16 cellular contexts compared by ENCODE assay signal in the genomic region with DNA sequence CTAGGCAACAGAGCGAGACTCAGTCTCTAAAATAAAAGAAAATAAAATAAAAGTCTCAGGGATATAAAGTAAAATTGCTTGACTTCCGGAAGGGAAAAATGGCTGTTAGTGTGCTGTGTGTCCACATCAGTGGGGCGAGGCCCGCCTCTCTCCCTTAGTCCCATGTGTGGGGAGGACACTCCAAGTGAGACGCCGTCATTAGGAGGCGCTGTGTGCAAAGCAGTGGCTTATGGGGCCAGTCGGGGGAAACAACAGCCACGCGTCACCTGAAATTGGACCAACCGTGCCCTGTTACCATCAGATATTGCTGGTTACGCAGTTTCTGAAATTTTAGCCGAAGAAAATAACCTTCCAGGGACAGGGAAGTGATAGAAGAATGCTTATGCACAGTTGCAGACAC. TPM values are rescaled to one million over a fixed set of nuclear protein-coding genes. Genes with fewer than 3 reads are reported as not detected.
DNase-seq lines count a peak whose midpoint lies in the region; ATAC-seq, FAIRE-seq and TF ChIP-seq lines count a peak whose summit lies in the region.
"Had no signal": no experiment of that assay in that cellular context is flagged by ENCODE, and none has a peak within 500 bp of the region (broad histone marks: within the 10 kb centered on the region; RNA-seq: fewer than 3 reads in every experiment).

No MANE protein-coding gene starts in this region.

- H3K4me1 Mint-ChIP-seq in activated CD8-positive, alpha-beta T cell treated with anti-CD3 and anti-CD28 coated beads for 36 hours (ENCODE audit: low read depth), result no peaks in the 10 kb centered on the region
- H3K4me1 Mint-ChIP-seq: brain had no signal

- 88% methylated on average over 13 of the region's 13 CpGs for WGBS in HepG2 (ENCODE audit: low lambda C conversion rate)
- WGBS in right lobe of liver (ENCODE audit: insufficient coverage, low coverage, low lambda C conversion rate, missing lambda C conversion rate), result 93% methylated on average over 10 of the region's 13 CpGs
- WGBS in esophagus muscularis mucosa, result 85% methylated on average over 13 of the region's 13 CpGs

- H3K27me3 Mint-ChIP-seq in activated CD8-positive, alpha-beta T cell treated with anti-CD3 and anti-CD28 coated beads for 36 hours, result no peaks in the 10 kb centered on the region
- H3K27me3 Mint-ChIP-seq: brain; natural killer cell treated with Interleukin-12 subunit alpha and Interleukin-12 subunit beta and Interleukin-15 and Interleukin-18, amount 100 ng/mL, for 72 hours had no signal

- no peak for TF ChIP-seq POLR2A in HepG2 (IDR thresholded peaks at IDR 0.05; ENCODE audit: insufficient read depth in 1 of 2, low read depth in 2 of 2, low read length in 2 of 2)
- TF ChIP-seq POLR2A in right lobe of liver (IDR thresholded peaks at IDR 0.05), result no peak
- TF ChIP-seq POLR2A in erythroblast (IDR thresholded peaks at IDR 0.05; ENCODE audit: low read length), result no peak
- TF ChIP-seq POLR2A in esophagus muscularis mucosa (IDR thresholded peaks at IDR 0.05; ENCODE audit: low read depth), result no peak

- peaks cover 41% of the 10 kb centered on the region for H3K36me3 Mint-ChIP-seq in activated CD8-positive, alpha-beta T cell treated with anti-CD3 and anti-CD28 coated beads for 36 hours (ENCODE audit: low read depth)

- H3K27ac ChIP-seq in HepG2 (ENCODE audit: extremely low read length, insufficient read depth, low read length), result no peak overlapping the region
- no peak overlapping the region for H3K27ac ChIP-seq in right lobe of liver
- H3K27ac ChIP-seq in SJCRH30, result no peak overlapping the region
- H3K27ac ChIP-seq in esophagus muscularis mucosa (replicated peaks in 1 of 4), result no peak overlapping the region
- H3K27ac ChIP-seq: right atrium auricular region, testis had no signal

- H4K20me1 ChIP-seq in HepG2 (ENCODE audit: insufficient read depth, low read length), result no peaks in the 10 kb centered on the region

- in situ Hi-C loops in HepG2 (cut with HindIII; ENCODE audit: extremely low pct_ligation_motif_present, low pct_unique_long_range_greater_than_20kb), result no loop called here

- H3K79me2 ChIP-seq in HepG2 (ENCODE audit: insufficient read depth, low read length), result no peaks in the 10 kb centered on the region

- DNase-seq in HepG2 (ENCODE audit: low spot score) (no peak), right lobe of liver (no peak), SJCRH30 (peak; percentile 22 to 34), erythroblast (lab: John Stamatoyannopoulos, UW) (peak; percentile 14 to 22), esophagus muscularis mucosa (ENCODE audit: extremely low spot score) (no peak), cerebellar cortex (ENCODE audit: low spot score) (no peak)
- DNase-seq in activated CD8-positive, alpha-beta T cell treated with anti-CD3 and anti-CD28 coated beads for 36 hours, result no peak
- DNase-seq: activated naive CD4-positive, alpha-beta T cell treated with Interleukin-2 at 50 U/mL for 16 hours; Calu3; NCI-H1105; testis had no signal

- TF ChIP-seq RAD21 in HepG2 (CRISPR knock-in tag; IDR thresholded peaks at IDR 0.05), result no peak

- H2AFZ ChIP-seq in HepG2 (ENCODE audit: low read length), result no peak overlapping the region

- H3K27me3 ChIP-seq in HepG2 (ENCODE audit: control insufficient read depth in 1 of 2, insufficient read depth in 2 of 2, low read length in 2 of 2) (no peaks in the 10 kb centered on the region; a peak in 1 of 5 replicates), right lobe of liver (no peaks in the 10 kb centered on the region), SJCRH30 (no peaks in the 10 kb centered on the region), esophagus muscularis mucosa (no peaks in the 10 kb centered on the region)
- H3K27me3 ChIP-seq: right atrium auricular region, testis had no signal

- intact Hi-C loops in HepG2 (cut with micrococcal nuclease; ENCODE audit: unreplicated experiment), result no loop called here
- intact Hi-C loops in right lobe of liver (cut with DNase I), result no loop called here
- intact Hi-C loops in esophagus muscularis mucosa (cut with DNase I), result no loop called here
- intact Hi-C loops in activated CD8-positive, alpha-beta T cell treated with anti-CD3 and anti-CD28 coated beads for 36 hours (cut with micrococcal nuclease), result no loop called here

- no peak overlapping the region for H3K9ac ChIP-seq in HepG2 (ENCODE audit: insufficient read depth, low read depth, low read length)

- ATAC-seq in HepG2, result peak; percentile 64
- ATAC-seq in right lobe of liver, result no peak
- ATAC-seq in GM21515 (IDR thresholded peaks at IDR 0.05; ENCODE audit: unreplicated experiment), result no peak
- ATAC-seq in activated CD8-positive, alpha-beta T cell treated with anti-CD3 and anti-CD28 coated beads for 36 hours, result no peak

- POLR2A ChIA-PET in HepG2 (lab: Yijun Ruan, JAX), result no interaction called here
- POLR2A ChIA-PET in activated CD8-positive, alpha-beta T cell treated with anti-CD3 and anti-CD28 coated beads for 36 hours (lab: Charles Lee), result interaction anchor here (1.2 kb wide), 1 partner anchor 15 kb away, joined by 4 read pairs; no protein-coding TSS in a partner anchor

- no peak overlapping the region for H3K4me3 Mint-ChIP-seq in activated CD8-positive, alpha-beta T cell treated with anti-CD3 and anti-CD28 coated beads for 36 hours
- H3K4me3 Mint-ChIP-seq: brain; natural killer cell treated with Interleukin-12 subunit alpha and Interleukin-12 subunit beta and Interleukin-15 and Interleukin-18, amount 100 ng/mL, for 72 hours had no signal

- no peak for FAIRE-seq in HepG2 (lab: Jason Lieb, UNC)
- FAIRE-seq: GM18507 had no signal

- no peaks in the 10 kb centered on the region for H3K9me3 Mint-ChIP-seq in activated CD8-positive, alpha-beta T cell treated with anti-CD3 and anti-CD28 coated beads for 36 hours
- H3K9me3 Mint-ChIP-seq: brain; natural killer cell treated with Interleukin-12 subunit alpha and Interleukin-12 subunit beta and Interleukin-15 and Interleukin-18, amount 100 ng/mL, for 72 hours had no signal

- H3K36me3 ChIP-seq in HepG2 (replicated peaks in 1 of 2; ENCODE audit: control insufficient read depth in 1 of 2, insufficient read depth in 2 of 2, low read length in 2 of 2) (peaks cover 14 to 50% of the 10 kb centered on the region in 2 experiments), right lobe of liver (peaks cover 0 to 42% (median 20%) of the 10 kb centered on the region in 4 donors), SJCRH30 (peaks cover 33% of the 10 kb centered on the region), esophagus muscularis mucosa (peaks cover 45 to 96% (median 84%) of the 10 kb centered on the region in 4 donors)

- TF ChIP-seq CTCF in HepG2 (CRISPR knock-in tag; IDR thresholded peaks at IDR 0.05), result peak; percentile 45
- no peak for TF ChIP-seq CTCF in right lobe of liver (IDR thresholded peaks at IDR 0.05)
- no peak for TF ChIP-seq CTCF in esophagus muscularis mucosa (IDR thresholded peaks at IDR 0.05)
- TF ChIP-seq CTCF in activated CD8-positive, alpha-beta T cell treated with anti-CD3 and anti-CD28 coated beads for 36 hours (IDR thresholded peaks at IDR 0.05), result no peak

- H3K4me3 ChIP-seq in HepG2 (replicated peaks in 1 of 3; ENCODE audit: insufficient read depth in 1 of 3, low read depth in 2 of 3, low read length in 3 of 3) (no peak overlapping the region), right lobe of liver (no peak overlapping the region), SJCRH30 (no peak overlapping the region), esophagus muscularis mucosa (no peak overlapping the region)
- H3K4me3 ChIP-seq: right atrium auricular region, testis had no signal

- no peak overlapping the region for H3K27ac Mint-ChIP-seq in activated CD8-positive, alpha-beta T cell treated with anti-CD3 and anti-CD28 coated beads for 36 hours
- H3K27ac Mint-ChIP-seq: brain had no signal

- no peaks in the 10 kb centered on the region for H3K4me1 ChIP-seq in HepG2 (ENCODE audit: insufficient read depth, low read length)
- H3K4me1 ChIP-seq in right lobe of liver, result no peaks in the 10 kb centered on the region
- H3K4me1 ChIP-seq in SJCRH30, result no peaks in the 10 kb centered on the region
- no peaks in the 10 kb centered on the region for H3K4me1 ChIP-seq in esophagus muscularis mucosa
- H3K4me1 ChIP-seq: right atrium auricular region, testis had no signal

- TF ChIP-seq EP300 in HepG2 (IDR thresholded peaks at IDR 0.05; ENCODE audit: low read depth in 2 of 2, low read length in 2 of 2), result no peak
- no peak for TF ChIP-seq EP300 in HepG2 (CRISPR knock-in tag; IDR thresholded peaks at IDR 0.05; ENCODE audit: borderline replicate concordance)
- TF ChIP-seq EP300 in esophagus muscularis mucosa (IDR thresholded peaks at IDR 0.05), result no peak

- CTCF ChIA-PET in HepG2 (lab: Yijun Ruan, JAX; ENCODE audit: low intra/inter-chr PET ratio, low total read pairs), result no interaction called here
- CTCF ChIA-PET in activated CD8-positive, alpha-beta T cell treated with anti-CD3 and anti-CD28 coated beads for 36 hours (lab: Charles Lee), result no interaction called here

- no peaks in the 10 kb centered on the region for H3K9me3 ChIP-seq in HepG2 (ENCODE audit: low read length)
- no peaks in the 10 kb centered on the region for H3K9me3 ChIP-seq in right lobe of liver
- H3K9me3 ChIP-seq in SJCRH30 (replicated peaks), result no peaks in the 10 kb centered on the region
- no peaks in the 10 kb centered on the region for H3K9me3 ChIP-seq in esophagus muscularis mucosa
- H3K9me3 ChIP-seq: right atrium auricular region, testis had no signal

- no peak overlapping the region for H3K4me2 ChIP-seq in HepG2 (ENCODE audit: low read depth, low read length)

- no TSS peak for BruUV-seq in HepG2 (replicated peaks; lab: Mats Ljungman, UMichigan)

RNA-seq across cellular contexts. Expression of gene SFXN4, which starts 15.8 kb away (rescaled TPM):
- total RNA-seq in HepG2 (2016; rRNA removed; fragmentation: Illumina TruSeq; extraction: Trizol) (47.4 and 64.9 TPM in 2 replicates), right lobe of liver (100 to 1,000 TPM in 1 of 6 experiments, 10 to 100 TPM in 5; 16.0 to 152 (median 23.8) TPM), esophagus muscularis mucosa (10 to 100 TPM; 14.1 to 39.9 (median 17.8) TPM)
- 71.2 and 73.7 TPM in 2 replicates for total RNA-seq in HepG2 (2016; cell fraction: cytosol; rRNA removed; fragmentation: Illumina TruSeq; extraction: Trizol; ENCODE audit: low read depth)
- total RNA-seq in HepG2 (2016; cell fraction: insoluble cytoplasmic fraction; rRNA removed; fragmentation: Illumina TruSeq; extraction: Trizol), result 55.2 and 66.3 TPM in 2 replicates
- total RNA-seq in HepG2 (2016; cell fraction: membrane; rRNA removed; fragmentation: Illumina TruSeq; extraction: Trizol), result 75.6 and 82.1 TPM in 2 replicates
- total RNA-seq in HepG2 (2016; cell fraction: nucleus; rRNA removed; fragmentation: Illumina TruSeq; extraction: Trizol), result 39.7 and 50.2 TPM in 2 replicates
- 44.6 and 47.7 TPM in 2 replicates for polyA plus RNA-seq in HepG2 (2011; rRNA removed)
- 31.1 and 39.7 TPM in 2 replicates for polyA plus RNA-seq in HepG2 (2011; cell fraction: cytosol; rRNA removed)
- 45.5 and 47.7 TPM in 2 replicates for polyA plus RNA-seq in HepG2 (2011; cell fraction: nucleus; rRNA removed)
- 32.0 and 35.6 TPM in 2 replicates for polyA plus RNA-seq in HepG2 (2012)
- polyA plus RNA-seq in HepG2 (2016; cell fraction: cytosol; fragmentation: Illumina TruSeq; extraction: Trizol; ENCODE audit: low read depth), result 63.0 and 72.7 TPM in 2 replicates
- 42.6 and 43.4 TPM in 2 replicates for polyA plus RNA-seq in HepG2 (2016; cell fraction: insoluble cytoplasmic fraction; fragmentation: Illumina TruSeq; extraction: Trizol; ENCODE audit: low read depth)
- polyA plus RNA-seq in HepG2 (2016; cell fraction: membrane; fragmentation: Illumina TruSeq; extraction: Trizol; ENCODE audit: low read depth), result 56.9 and 60.5 TPM in 2 replicates
- polyA plus RNA-seq in HepG2 (2016; cell fraction: nucleus; fragmentation: Illumina TruSeq; extraction: Trizol; ENCODE audit: insufficient read depth, low read depth), result 62.6 and 72.4 TPM in 2 replicates
- 25.6 and 27.5 TPM in 2 replicates for polyA minus RNA-seq in HepG2 (2011; rRNA and poly(A)+ RNA removed; ENCODE audit: low replicate concordance)
- 19.2 and 19.8 TPM in 2 replicates for polyA minus RNA-seq in HepG2 (2011; cell fraction: cytosol; rRNA and poly(A)+ RNA removed)
- 21.6 and 26.9 TPM in 2 replicates for polyA minus RNA-seq in HepG2 (2011; cell fraction: nucleus; rRNA and poly(A)+ RNA removed)
- total RNA-seq in SJCRH30 (2014; rRNA removed; shearing (Covaris generic)), result 31.4 and 32.1 TPM in 2 replicates
- 10 to 100 TPM; 45.9 to 50.3 TPM for total RNA-seq in activated CD8-positive, alpha-beta T cell treated with anti-CD3 and anti-CD28 coated beads for 36 hours

RNA-seq across cellular contexts. Expression of gene PRDX3, which starts 28.9 kb away (rescaled TPM):
- total RNA-seq in HepG2 (2016; rRNA removed; fragmentation: Illumina TruSeq; extraction: Trizol), result 407 and 643 TPM in 2 replicates
- 38.1 and 38.2 TPM in 2 replicates for total RNA-seq in HepG2 (2016; cell fraction: cytosol; rRNA removed; fragmentation: Illumina TruSeq; extraction: Trizol; ENCODE audit: low read depth)
- 410 and 682 TPM in 2 replicates for total RNA-seq in HepG2 (2016; cell fraction: insoluble cytoplasmic fraction; rRNA removed; fragmentation: Illumina TruSeq; extraction: Trizol)
- 107 and 113 TPM in 2 replicates for total RNA-seq in HepG2 (2016; cell fraction: membrane; rRNA removed; fragmentation: Illumina TruSeq; extraction: Trizol)
- total RNA-seq in HepG2 (2016; cell fraction: nucleus; rRNA removed; fragmentation: Illumina TruSeq; extraction: Trizol), result 156 and 165 TPM in 2 replicates
- 422 and 565 TPM in 2 replicates for polyA plus RNA-seq in HepG2 (2011; rRNA removed)
- polyA plus RNA-seq in HepG2 (2011; cell fraction: cytosol; rRNA removed), result 232 and 280 TPM in 2 replicates
- 67.2 and 84.0 TPM in 2 replicates for polyA plus RNA-seq in HepG2 (2011; cell fraction: nucleus; rRNA removed)
- polyA plus RNA-seq in HepG2 (2012), result 200 and 294 TPM in 2 replicates
- 38.1 and 38.3 TPM in 2 replicates for polyA plus RNA-seq in HepG2 (2016; cell fraction: cytosol; fragmentation: Illumina TruSeq; extraction: Trizol; ENCODE audit: low read depth)
- 634 and 704 TPM in 2 replicates for polyA plus RNA-seq in HepG2 (2016; cell fraction: insoluble cytoplasmic fraction; fragmentation: Illumina TruSeq; extraction: Trizol; ENCODE audit: low read depth)
- polyA plus RNA-seq in HepG2 (2016; cell fraction: membrane; fragmentation: Illumina TruSeq; extraction: Trizol; ENCODE audit: low read depth), result 89.6 and 90.4 TPM in 2 replicates
- polyA plus RNA-seq in HepG2 (2016; cell fraction: nucleus; fragmentation: Illumina TruSeq; extraction: Trizol; ENCODE audit: insufficient read depth, low read depth), result 227 and 242 TPM in 2 replicates
- 468 and 479 TPM in 2 replicates for polyA minus RNA-seq in HepG2 (2011; rRNA and poly(A)+ RNA removed; ENCODE audit: low replicate concordance)
- polyA minus RNA-seq in HepG2 (2011; cell fraction: cytosol; rRNA and poly(A)+ RNA removed), result 135 and 138 TPM in 2 replicates
- polyA minus RNA-seq in HepG2 (2011; cell fraction: nucleus; rRNA and poly(A)+ RNA removed), result 69.5 and 85.7 TPM in 2 replicates
- total RNA-seq in right lobe of liver, result 100 to 1,000 TPM; 171 to 235 (median 194) TPM
- total RNA-seq in SJCRH30 (2014; rRNA removed; shearing (Covaris generic)), result 235 and 239 TPM in 2 replicates
- 100 to 1,000 TPM; 128 to 195 (median 171) TPM for total RNA-seq in esophagus muscularis mucosa
- 100 to 1,000 TPM; 198 to 203 TPM for total RNA-seq in activated CD8-positive, alpha-beta T cell treated with anti-CD3 and anti-CD28 coated beads for 36 hours

RNA-seq across cellular contexts. Expression of gene DENND10, which starts 45.8 kb away (rescaled TPM):
- total RNA-seq in HepG2 (2016; rRNA removed; fragmentation: Illumina TruSeq; extraction: Trizol), result 43.7 and 55.1 TPM in 2 replicates
- total RNA-seq in HepG2 (2016; cell fraction: cytosol; rRNA removed; fragmentation: Illumina TruSeq; extraction: Trizol; ENCODE audit: low read depth), result 60.9 and 63.9 TPM in 2 replicates
- total RNA-seq in HepG2 (2016; cell fraction: insoluble cytoplasmic fraction; rRNA removed; fragmentation: Illumina TruSeq; extraction: Trizol), result 41.2 and 59.1 TPM in 2 replicates
- total RNA-seq in HepG2 (2016; cell fraction: membrane; rRNA removed; fragmentation: Illumina TruSeq; extraction: Trizol), result 60.7 and 62.3 TPM in 2 replicates
- 30.6 and 33.8 TPM in 2 replicates for total RNA-seq in HepG2 (2016; cell fraction: nucleus; rRNA removed; fragmentation: Illumina TruSeq; extraction: Trizol)
- polyA plus RNA-seq in HepG2 (2011; rRNA removed), result 75.9 and 78.8 TPM in 2 replicates
- polyA plus RNA-seq in HepG2 (2011; cell fraction: cytosol; rRNA removed), result 55.4 and 68.0 TPM in 2 replicates
- polyA plus RNA-seq in HepG2 (2011; cell fraction: nucleus; rRNA removed), result 53.4 and 62.1 TPM in 2 replicates
- polyA plus RNA-seq in HepG2 (2012), result 48.6 and 60.7 TPM in 2 replicates
- 54.2 and 68.0 TPM in 2 replicates for polyA plus RNA-seq in HepG2 (2016; cell fraction: cytosol; fragmentation: Illumina TruSeq; extraction: Trizol; ENCODE audit: low read depth)
- polyA plus RNA-seq in HepG2 (2016; cell fraction: insoluble cytoplasmic fraction; fragmentation: Illumina TruSeq; extraction: Trizol; ENCODE audit: low read depth), result 52.2 and 53.2 TPM in 2 replicates
- 44.9 and 45.7 TPM in 2 replicates for polyA plus RNA-seq in HepG2 (2016; cell fraction: membrane; fragmentation: Illumina TruSeq; extraction: Trizol; ENCODE audit: low read depth)
- 34.1 and 37.6 TPM in 2 replicates for polyA plus RNA-seq in HepG2 (2016; cell fraction: nucleus; fragmentation: Illumina TruSeq; extraction: Trizol; ENCODE audit: insufficient read depth, low read depth)
- 36.0 and 110 TPM in 2 replicates for polyA minus RNA-seq in HepG2 (2011; rRNA and poly(A)+ RNA removed; ENCODE audit: low replicate concordance)
- 38.8 and 41.4 TPM in 2 replicates for polyA minus RNA-seq in HepG2 (2011; cell fraction: cytosol; rRNA and poly(A)+ RNA removed)
- polyA minus RNA-seq in HepG2 (2011; cell fraction: nucleus; rRNA and poly(A)+ RNA removed), result 53.0 and 61.8 TPM in 2 replicates
- total RNA-seq in right lobe of liver, result 10 to 100 TPM; 24.0 to 46.4 (median 36.1) TPM
- 40.5 and 42.1 TPM in 2 replicates for total RNA-seq in SJCRH30 (2014; rRNA removed; shearing (Covaris generic))
- 10 to 100 TPM; 19.1 to 23.7 (median 22.3) TPM for total RNA-seq in esophagus muscularis mucosa
- 10 to 100 TPM; 16.9 to 18.6 TPM for total RNA-seq in activated CD8-positive, alpha-beta T cell treated with anti-CD3 and anti-CD28 coated beads for 36 hours

RNA-seq across cellular contexts. Expression of gene GRK5, which starts 57.6 kb away (rescaled TPM):
- total RNA-seq in HepG2 (2016; rRNA removed; fragmentation: Illumina TruSeq; extraction: Trizol) (12.6 and 12.8 TPM in 2 replicates), right lobe of liver (10 to 100 TPM in 1 of 6 experiments, 1 to 10 TPM in 5; 5.9 to 11.5 (median 7.9) TPM), esophagus muscularis mucosa (10 to 100 TPM; 39.6 to 64.4 (median 50.7) TPM)
- total RNA-seq in HepG2 (2016; cell fraction: cytosol; rRNA removed; fragmentation: Illumina TruSeq; extraction: Trizol; ENCODE audit: low read depth), result 6.3 and 7.7 TPM in 2 replicates
- total RNA-seq in HepG2 (2016; cell fraction: insoluble cytoplasmic fraction; rRNA removed; fragmentation: Illumina TruSeq; extraction: Trizol), result 11.4 and 13.0 TPM in 2 replicates
- total RNA-seq in HepG2 (2016; cell fraction: membrane; rRNA removed; fragmentation: Illumina TruSeq; extraction: Trizol), result 18.1 and 19.4 TPM in 2 replicates
- 6.4 and 8.1 TPM in 2 replicates for total RNA-seq in HepG2 (2016; cell fraction: nucleus; rRNA removed; fragmentation: Illumina TruSeq; extraction: Trizol)
- 10.4 and 11.5 TPM in 2 replicates for polyA plus RNA-seq in HepG2 (2011; rRNA removed)
- polyA plus RNA-seq in HepG2 (2011; cell fraction: cytosol; rRNA removed), result 10.0 and 11.4 TPM in 2 replicates
- 11.8 and 12.9 TPM in 2 replicates for polyA plus RNA-seq in HepG2 (2011; cell fraction: nucleus; rRNA removed)
- 10.9 and 14.3 TPM in 2 replicates for polyA plus RNA-seq in HepG2 (2012)
- 7.6 and 7.7 TPM in 2 replicates for polyA plus RNA-seq in HepG2 (2016; cell fraction: cytosol; fragmentation: Illumina TruSeq; extraction: Trizol; ENCODE audit: low read depth)
- polyA plus RNA-seq in HepG2 (2016; cell fraction: insoluble cytoplasmic fraction; fragmentation: Illumina TruSeq; extraction: Trizol; ENCODE audit: low read depth), result 14.0 and 15.2 TPM in 2 replicates
- 16.0 and 16.9 TPM in 2 replicates for polyA plus RNA-seq in HepG2 (2016; cell fraction: membrane; fragmentation: Illumina TruSeq; extraction: Trizol; ENCODE audit: low read depth)
- 15.4 and 17.0 TPM in 2 replicates for polyA plus RNA-seq in HepG2 (2016; cell fraction: nucleus; fragmentation: Illumina TruSeq; extraction: Trizol; ENCODE audit: insufficient read depth, low read depth)
- polyA minus RNA-seq in HepG2 (2011; rRNA and poly(A)+ RNA removed; ENCODE audit: low replicate concordance), result 5.5 and 9.4 TPM in 2 replicates
- 5.5 and 8.2 TPM in 2 replicates for polyA minus RNA-seq in HepG2 (2011; cell fraction: cytosol; rRNA and poly(A)+ RNA removed)
- polyA minus RNA-seq in HepG2 (2011; cell fraction: nucleus; rRNA and poly(A)+ RNA removed), result 5.2 and 6.5 TPM in 2 replicates
- total RNA-seq in SJCRH30 (2014; rRNA removed; shearing (Covaris generic)), result 4.4 and 4.7 TPM in 2 replicates
- total RNA-seq in activated CD8-positive, alpha-beta T cell treated with anti-CD3 and anti-CD28 coated beads for 36 hours, result 10 to 100 TPM; 14.8 to 15.6 TPM

Comparison
In these comparisons a context has a peak if more than half of its experiments do, and no peak if none do; other contexts are left out.
1. DNase-seq: peak in SJCRH30 (2 of 2) and erythroblast (2 of 2); none in HepG2 (single experiment), right lobe of liver (0 of 3), esophagus muscularis mucosa (single experiment), cerebellar cortex (single experiment) and activated CD8-positive, alpha-beta T cell treated with anti-CD3 and anti-CD28 coated beads for 36 hours (single experiment).